15 cellular contexts compared by ENCODE assay signal in genomic region chr16:31473300-31474052, GRCh38. TPM values are rescaled to one million over a fixed set of nuclear protein-coding genes. Genes with fewer than 3 reads are reported as not detected.
A peak's percentile ranks its signal among the peaks of the same experiment; 100 is the strongest.
DNase-seq lines count a peak whose midpoint lies in the region; ATAC-seq, FAIRE-seq and TF ChIP-seq lines count a peak whose summit lies in the region.
"Had no signal": no experiment of that assay in that cellular context is flagged by ENCODE, and none has a peak within 500 bp of the region (broad histone marks: within the 10 kb centered on the region; RNA-seq: fewer than 3 reads in every experiment).

No MANE protein-coding gene starts in this region.

- H3K9ac ChIP-seq in astrocyte (ENCODE audit: low read length) (peak overlapping the region; percentile 17), muscle layer of colon (ENCODE audit: low read length) (peak overlapping the region; percentile 20)

- intact Hi-C loops in heart right ventricle (cut with DNase I) (loop anchor here in 4 of 10 donors (5.0 kb wide), 1 partner anchor 34 kb away; the partner anchor contains the start of gene RUSF1 (in 4 of the 4)), left cardiac atrium (cut with DNase I) (no loop called here)

- FAIRE-seq in astrocyte (lab: Jason Lieb, UNC) (no peak), H54 (lab: Jason Lieb, UNC) (no peak)
- FAIRE-seq: endometrium, GM12891, small intestine had no signal

- TF ChIP-seq POLR2A in H54 (IDR thresholded peaks at IDR 0.05; ENCODE audit: low read depth, low read length) = no peak

- peak overlapping the region in 6 of 10 donors; percentile 90 to 96 (median 94) for H3K27ac ChIP-seq in heart right ventricle
- peak overlapping the region; percentile 20 for H3K27ac ChIP-seq in astrocyte (ENCODE audit: low read depth, low read length)
- peak overlapping the region; percentile 67 for H3K27ac ChIP-seq in muscle layer of colon (ENCODE audit: low read depth, low read length)

- peak overlapping the region in 4 of 10 donors; percentile 58 to 76 (median 69) for H3K4me3 ChIP-seq in heart right ventricle
- H3K4me3 ChIP-seq in astrocyte (ENCODE audit: insufficient read depth, low read depth, low read length) = peak overlapping the region; percentile 95
- peak overlapping the region; percentile 0 to 87 for H3K4me3 ChIP-seq in muscle layer of colon (ENCODE audit: low read depth in 1 of 2, low read length in 2 of 2)
- H3K4me3 ChIP-seq: mucosa of descending colon had no signal

- no peak for DNase-seq in heart right ventricle
- no peak for DNase-seq in left cardiac atrium
- DNase-seq in astrocyte (ENCODE audit: low read depth) = no peak
- no peak for DNase-seq in type B pancreatic cell (ENCODE audit: extremely low spot score, unreplicated experiment)
- no peak for DNase-seq in activated CD4-positive, alpha-beta T cell treated with anti-CD3 and anti-CD28 coated beads for 4 hours
- no peak for DNase-seq in H54 (ENCODE audit: insufficient read length, low spot score)
- DNase-seq in NCI-H2171 treated with DMSO at 0.1 percent for 48 hours (lab: John Stamatoyannopoulos, UW) = no peak
- DNase-seq: activated CD8-positive, alpha-beta memory T cell treated with anti-CD3 and anti-CD28 coated beads, Interleukin-2, amount 50 U/mL, for 4 hours had no signal

- H3K36me3 Mint-ChIP-seq in astrocyte (ENCODE audit: low read depth, unreplicated experiment) (peaks cover 32% of the 10 kb centered on the region), type B pancreatic cell (peaks cover 5% of the 10 kb centered on the region)

- H3K4me2 ChIP-seq in astrocyte (ENCODE audit: low read length) = peak overlapping the region; percentile 89

- TF ChIP-seq CTCF in heart right ventricle (IDR thresholded peaks at IDR 0.05) = no peak
- TF ChIP-seq CTCF in astrocyte (IDR thresholded peaks at IDR 0.05; ENCODE audit: insufficient read depth, low read depth, low read length) = no peak
- no peak for TF ChIP-seq CTCF in type B pancreatic cell (conservative IDR thresholded peaks at IDR 0.05)

- 86 to 88% methylated on average over 17 of the region's 17 CpGs for WGBS in heart right ventricle, 2 donors

- H3K9me3 Mint-ChIP-seq in astrocyte (ENCODE audit: unreplicated experiment) (no peaks in the 10 kb centered on the region), type B pancreatic cell (no peaks in the 10 kb centered on the region)

- peaks cover 57% of the 10 kb centered on the region for H4K20me1 ChIP-seq in astrocyte (ENCODE audit: insufficient read depth, low read length)

- H3K9me3 ChIP-seq in heart right ventricle (no peaks in the 10 kb centered on the region), astrocyte (ENCODE audit: insufficient read depth, low read depth, low read length) (peaks cover 4% of the 10 kb centered on the region), muscle layer of colon (ENCODE audit: low read length) (no peaks in the 10 kb centered on the region)
- H3K9me3 ChIP-seq: HAP-1, mucosa of descending colon, upper lobe of left lung had no signal

- no peak overlapping the region for H2AFZ ChIP-seq in astrocyte (ENCODE audit: low read depth, low read length)

- no peak overlapping the region for H3K27ac Mint-ChIP-seq in astrocyte (ENCODE audit: unreplicated experiment)
- peak overlapping the region; percentile 31 for H3K27ac Mint-ChIP-seq in type B pancreatic cell

- peaks cover 55% of the 10 kb centered on the region for H3K79me2 ChIP-seq in astrocyte (ENCODE audit: insufficient read depth, low read length)

- peak overlapping the region; percentile 93 for H3K4me3 Mint-ChIP-seq in astrocyte (ENCODE audit: unreplicated experiment)
- peak overlapping the region; percentile 87 for H3K4me3 Mint-ChIP-seq in type B pancreatic cell

- H3K4me1 Mint-ChIP-seq in astrocyte (ENCODE audit: low read depth, unreplicated experiment) = peaks cover 26% of the 10 kb centered on the region
- peaks cover 15% of the 10 kb centered on the region for H3K4me1 Mint-ChIP-seq in type B pancreatic cell (ENCODE audit: unreplicated experiment)

- peaks cover 0 to 29% (median 0%) of the 10 kb centered on the region in 7 donors for H3K27me3 ChIP-seq in heart right ventricle
- H3K27me3 ChIP-seq in astrocyte (ENCODE audit: insufficient read depth, low read length) = no peaks in the 10 kb centered on the region
- no peaks in the 10 kb centered on the region for H3K27me3 ChIP-seq in muscle layer of colon (ENCODE audit: control insufficient read depth in 1 of 2, insufficient read depth in 2 of 2, low read length in 2 of 2)
- H3K27me3 ChIP-seq: upper lobe of left lung had no signal

- H3K4me1 ChIP-seq in heart right ventricle (peaks cover 8 to 34% (median 18%) of the 10 kb centered on the region in 9 donors), astrocyte (ENCODE audit: insufficient read depth, low read length) (peaks cover 38% of the 10 kb centered on the region), muscle layer of colon (ENCODE audit: insufficient read depth, low read length) (peaks cover 48% of the 10 kb centered on the region)

- peak in 3 of 8 donors; percentile 0 to 2 (median 2) for ATAC-seq in heart right ventricle
- no peak for ATAC-seq in left cardiac atrium

- no peaks in the 10 kb centered on the region for H3K27me3 Mint-ChIP-seq in astrocyte (ENCODE audit: low read depth, unreplicated experiment)
- peaks cover 46% of the 10 kb centered on the region for H3K27me3 Mint-ChIP-seq in type B pancreatic cell

- H3K36me3 ChIP-seq in heart right ventricle = peaks cover 0 to 52% (median 24%) of the 10 kb centered on the region in 9 donors
- peaks cover 22% of the 10 kb centered on the region for H3K36me3 ChIP-seq in astrocyte (ENCODE audit: insufficient read depth, low read length)
- H3K36me3 ChIP-seq in muscle layer of colon (ENCODE audit: insufficient read depth, low read length) = peaks cover 47% of the 10 kb centered on the region
- H3K36me3 ChIP-seq: HAP-1 had no signal

RNA-seq across cellular contexts. Expression of gene TGFB1I1, which starts 1.5 kb away (rescaled TPM):
- total RNA-seq in heart right ventricle (10 to 100 TPM; 11.3 to 43.0 (median 16.7) TPM), left cardiac atrium (10 to 100 TPM; 33.2 to 57.9 TPM), astrocyte (124 and 134 TPM in 2 replicates), type B pancreatic cell (ENCODE audit: low replicate concordance) (5.0 and 25.6 TPM in 2 replicates)
- polyA plus RNA-seq in heart right ventricle = 10 to 100 TPM; 20.8 to 37.3 TPM

RNA-seq across cellular contexts. Expression of gene SLC5A2, which starts 9.4 kb away (rescaled TPM):
- not detected for total RNA-seq in heart right ventricle
- 1 to 10 TPM in 1 of 2 donors, under 1 TPM in 1; 0.77 to 1.9 TPM for polyA plus RNA-seq in heart right ventricle
- not detected for total RNA-seq in left cardiac atrium
- not detected in 2 replicates for total RNA-seq in astrocyte
- 0.41 TPM in 1 of 2 replicates, not detected in the other for total RNA-seq in type B pancreatic cell (ENCODE audit: low replicate concordance)

RNA-seq across cellular contexts. Expression of gene ARMC5, which starts 14.2 kb away (rescaled TPM):
- total RNA-seq in heart right ventricle (1 to 10 TPM; 3.8 to 7.8 (median 6.4) TPM), left cardiac atrium (1 to 10 TPM; 7.0 to 8.9 TPM), astrocyte (11.5 and 12.1 TPM in 2 replicates), type B pancreatic cell (ENCODE audit: low replicate concordance) (9.4 and 11.1 TPM in 2 replicates)
- 10 to 100 TPM in 1 of 2 donors, 1 to 10 TPM in 1; 8.4 to 11.9 TPM for polyA plus RNA-seq in heart right ventricle

RNA-seq across cellular contexts. Expression of gene ZNF843, which starts 30.9 kb away (rescaled TPM):
- total RNA-seq in heart right ventricle (1 to 10 TPM; 1.9 to 5.4 (median 2.7) TPM), left cardiac atrium (1 to 10 TPM; 2.3 to 3.0 TPM), astrocyte (0.50 and 0.84 TPM in 2 replicates), type B pancreatic cell (ENCODE audit: low replicate concordance) (1.2 and 1.9 TPM in 2 replicates)
- 1 to 10 TPM in 1 of 2 donors, under 1 TPM in 1; 0.22 to 1.5 TPM for polyA plus RNA-seq in heart right ventricle

RNA-seq across cellular contexts. Expression of gene RUSF1, which starts 34.7 kb away (rescaled TPM):
- total RNA-seq in heart right ventricle = 10 to 100 TPM; 21.9 to 28.0 (median 24.4) TPM
- polyA plus RNA-seq in heart right ventricle = 10 to 100 TPM; 31.9 to 44.4 TPM
- 10 to 100 TPM; 25.6 to 36.6 TPM for total RNA-seq in left cardiac atrium
- 33.9 and 40.5 TPM in 2 replicates for total RNA-seq in astrocyte
- total RNA-seq in type B pancreatic cell (ENCODE audit: low replicate concordance) = 74.2 and 78.2 TPM in 2 replicates

Comparison
In these comparisons a context has a peak if more than half of its experiments do, and no peak if none do; other contexts are left out.
1. H3K27ac ChIP-seq: peak in every context shown above with its lines; median percentile 94 in heart right ventricle; 67 in muscle layer of colon; 20 in astrocyte.